31 cellular contexts compared by ENCODE assay signal in the genomic region with DNA sequence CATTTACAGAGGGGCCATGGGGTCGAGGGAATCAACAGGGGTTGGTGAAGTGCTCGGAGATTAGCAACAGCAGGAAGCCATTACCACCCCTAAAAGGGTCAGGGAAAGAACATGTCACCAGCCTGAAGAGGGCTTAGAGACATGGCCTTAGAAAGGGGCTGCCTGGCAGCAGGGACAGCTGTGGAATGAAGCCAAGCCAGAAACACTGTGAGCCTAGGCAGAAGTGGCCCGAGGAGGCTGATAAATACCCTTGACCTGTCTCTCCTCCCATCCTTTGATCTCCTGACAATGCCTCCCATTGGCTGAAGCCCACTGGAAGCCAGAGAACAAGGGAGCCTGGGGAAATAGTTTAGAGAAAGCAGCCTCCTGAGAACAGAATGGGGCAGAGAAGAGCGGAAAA. TPM values are rescaled to one million over a fixed set of nuclear protein-coding genes. Genes with fewer than 3 reads are reported as not detected.
DNase-seq lines count a peak whose midpoint lies in the region; ATAC-seq and TF ChIP-seq lines count a peak whose summit lies in the region.
"Had no signal": no experiment of that assay in that cellular context is flagged by ENCODE, and none has a peak within 500 bp of the region (broad histone marks: within the 10 kb centered on the region; RNA-seq: fewer than 3 reads in every experiment).

No MANE protein-coding gene starts in this region.

- intact Hi-C loops in Right ventricle myocardium superior (cut with DNase I) (no loop called here), left ventricle myocardium inferior (cut with micrococcal nuclease) (no loop called here), heart left ventricle (cut with DNase I) (loop anchor here in 1 of 10 donors (5.0 kb wide), 1 partner anchor 101 kb away; no protein-coding TSS in a partner anchor)

- DNase-seq in Right ventricle myocardium superior (no peak), left ventricle myocardium inferior (no peak), HEK293T (ENCODE audit: extremely low spot score) (no peak), heart left ventricle (no peak), NCI-H1417 treated with DMSO at 0.1 percent for 48 hours (lab: John Stamatoyannopoulos, UW) (no peak)
- no peak for DNase-seq in activated CD8-positive, alpha-beta memory T cell treated with anti-CD3 and anti-CD28 coated beads, Interleukin-2, amount 50 U/mL, for 48 hours
- DNase-seq: activated naive CD4-positive, alpha-beta T cell treated with Interleukin-2 at 50 U/mL for 16 hours; activated T-cell treated with anti-CD3 and anti-CD28 coated beads, Interleukin-2, amount 50 U/mL, for 72 hours; AML-193; amniotic stem cell; brain microvascular endothelial cell; COR-L47; DMS79 treated with DMSO at 0.1 percent for 48 hours; effector CD8-positive, alpha-beta T cell; HFFc6; immature natural killer cell; NCI-H146; NCI-H510A; NK-92 treated with Interleukin-12 subunit alpha and Interleukin-12 subunit beta, amount 100 ng/mL, for 24 hours; nucleus accumbens; SHP77 treated with DMSO at 0.1 percent for 48 hours; T-helper 9 cell; transverse colon; WERI-Rb-1 had no signal

- H3K9me3 ChIP-seq in left ventricle myocardium inferior (replicated peaks) (no peaks in the 10 kb centered on the region), heart left ventricle (no peaks in the 10 kb centered on the region)
- H3K9me3 ChIP-seq: A549, prostate gland, transverse colon had no signal

- H3K27ac ChIP-seq in left ventricle myocardium inferior (replicated peaks): no peak overlapping the region
- H3K27ac ChIP-seq in heart left ventricle: no peak overlapping the region
- H3K27ac ChIP-seq: A549, brain microvascular endothelial cell, prostate gland, transverse colon, WERI-Rb-1 had no signal

- H3K27me3 Mint-ChIP-seq in stimulated activated memory B cell treated with anti-CD40 and anti-IgM and Interleukin-4, amounts not matched to agents 10 μg/mL and 1 μg/mL and 100 μg/mL, for 72 hours: no peaks in the 10 kb centered on the region
- H3K27me3 Mint-ChIP-seq: activated CD4-positive, alpha-beta T cell treated with anti-CD3 and anti-CD28 coated beads, Interleukin-2, amount 10 ng/mL, durations not matched to agents 24 days and 14 days had no signal

- no peak overlapping the region for H3K4me3 Mint-ChIP-seq in stimulated activated memory B cell treated with anti-CD40 and anti-IgM and Interleukin-4, amounts not matched to agents 10 μg/mL and 1 μg/mL and 100 μg/mL, for 72 hours
- H3K4me3 Mint-ChIP-seq: activated CD4-positive, alpha-beta T cell treated with anti-CD3 and anti-CD28 coated beads, Interleukin-2, amount 10 ng/mL, durations not matched to agents 24 days and 14 days; HFFc6 had no signal

- TF ChIP-seq CTCF in left ventricle myocardium inferior (IDR thresholded peaks at IDR 0.05; ENCODE audit: borderline replicate concordance): no peak
- TF ChIP-seq CTCF in heart left ventricle (IDR thresholded peaks at IDR 0.05): no peak

- H3K4me3 ChIP-seq in left ventricle myocardium inferior (no peak overlapping the region), heart left ventricle (no peak overlapping the region)
- H3K4me3 ChIP-seq: A549, prostate gland, transverse colon had no signal

- H3K9me3 Mint-ChIP-seq in stimulated activated memory B cell treated with anti-CD40 and anti-IgM and Interleukin-4, amounts not matched to agents 10 μg/mL and 1 μg/mL and 100 μg/mL, for 72 hours: no peaks in the 10 kb centered on the region
- H3K9me3 Mint-ChIP-seq: HFFc6, immature natural killer cell had no signal

- H3K4me1 ChIP-seq in left ventricle myocardium inferior (peaks cover 59% of the 10 kb centered on the region), heart left ventricle (peaks cover 0 to 41% (median 12%) of the 10 kb centered on the region in 12 donors)
- H3K4me1 ChIP-seq: A549, transverse colon had no signal

- H3K27ac Mint-ChIP-seq in stimulated activated memory B cell treated with anti-CD40 and anti-IgM and Interleukin-4, amounts not matched to agents 10 μg/mL and 1 μg/mL and 100 μg/mL, for 72 hours: peak overlapping the region; percentile 36
- H3K27ac Mint-ChIP-seq: activated CD4-positive, alpha-beta T cell treated with anti-CD3 and anti-CD28 coated beads, Interleukin-2, amount 10 ng/mL, durations not matched to agents 24 days and 14 days; activated T-cell treated with anti-CD3 and anti-CD28 coated beads, Interleukin-2, amount 50 U/mL, for 72 hours; HFFc6 had no signal

- POLR2A ChIA-PET in HEK293T (lab: Yijun Ruan, JAX): no interaction called here

- H3K36me3 ChIP-seq in left ventricle myocardium inferior (peaks cover 35% of the 10 kb centered on the region), heart left ventricle (peaks cover 0 to 24% (median 6%) of the 10 kb centered on the region in 9 donors)
- H3K36me3 ChIP-seq: brain microvascular endothelial cell, prostate gland, WERI-Rb-1 had no signal

- WGBS in heart left ventricle, 4 donors: 59 to 63% (median 61%) methylated on average over 4 of the region's 4 CpGs

- H3K27me3 ChIP-seq in left ventricle myocardium inferior (ENCODE audit: low read depth) (no peaks in the 10 kb centered on the region), heart left ventricle (no peaks in the 10 kb centered on the region)
- H3K27me3 ChIP-seq: brain microvascular endothelial cell, transverse colon had no signal

- TF ChIP-seq POLR2A in heart left ventricle (IDR thresholded peaks at IDR 0.05): no peak

- peaks cover 10% of the 10 kb centered on the region for H3K36me3 Mint-ChIP-seq in stimulated activated memory B cell treated with anti-CD40 and anti-IgM and Interleukin-4, amounts not matched to agents 10 μg/mL and 1 μg/mL and 100 μg/mL, for 72 hours

- ATAC-seq in Right ventricle myocardium superior (ENCODE audit: poor library complexity): peak; percentile 47
- peak in 3 of 4 donors; percentile 11 to 69 (median 53) for ATAC-seq in heart left ventricle
- ATAC-seq in stimulated activated memory B cell treated with anti-CD40 and anti-IgM and Interleukin-4, amounts not matched to agents 10 μg/mL and 1 μg/mL and 100 μg/mL, for 72 hours: no peak
- ATAC-seq in HG03442 (IDR thresholded peaks at IDR 0.05; ENCODE audit: unreplicated experiment): no peak
- ATAC-seq: A549, esophagus mucosa, left lobe of liver had no signal

- peaks cover 27% of the 10 kb centered on the region for H3K4me1 Mint-ChIP-seq in stimulated activated memory B cell treated with anti-CD40 and anti-IgM and Interleukin-4, amounts not matched to agents 10 μg/mL and 1 μg/mL and 100 μg/mL, for 72 hours

- CTCF ChIA-PET in HEK293T (lab: Yijun Ruan, JAX): no interaction called here

TF ChIP-seq in HEK293T, 16 proteins besides CTCF, POLR2A, EP300 and RAD21:
- TF ChIP-seq FOXK2 (IDR thresholded peaks at IDR 0.05) (no peak), ELF4 (IDR thresholded peaks at IDR 0.05) (no peak)
- TF ChIP-seq, protein P1, sequence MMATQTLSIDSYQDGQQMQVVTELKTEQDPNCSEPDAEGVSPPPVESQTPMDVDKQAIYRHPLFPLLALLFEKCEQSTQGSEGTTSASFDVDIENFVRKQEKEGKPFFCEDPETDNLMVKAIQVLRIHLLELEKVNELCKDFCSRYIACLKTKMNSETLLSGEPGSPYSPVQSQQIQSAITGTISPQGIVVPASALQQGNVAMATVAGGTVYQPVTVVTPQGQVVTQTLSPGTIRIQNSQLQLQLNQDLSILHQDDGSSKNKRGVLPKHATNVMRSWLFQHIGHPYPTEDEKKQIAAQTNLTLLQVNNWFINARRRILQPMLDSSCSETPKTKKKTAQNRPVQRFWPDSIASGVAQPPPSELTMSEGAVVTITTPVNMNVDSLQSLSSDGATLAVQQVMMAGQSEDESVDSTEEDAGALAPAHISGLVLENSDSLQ (IDR thresholded peaks at IDR 0.05): 0 out of 2 replicates have a peak, but pooled peaks have one; percentile 1

RNA-seq across cellular contexts. Expression of a gene that starts 31.4 kb away (rescaled TPM):
- 273 TPM for total RNA-seq in Right ventricle myocardium superior
- 437 TPM for total RNA-seq in left ventricle myocardium inferior
- 100 to 1,000 TPM; 123 to 340 (median 173) TPM for total RNA-seq in heart left ventricle
- polyA plus RNA-seq in heart left ventricle: 100 to 1,000 TPM in 1 of 2 donors, 10 to 100 TPM in 1; 97.4 to 120 TPM

Comparison
In these comparisons a context has a peak if more than half of its experiments do, and no peak if none do; other contexts are left out.
1. ATAC-seq: peak in Right ventricle myocardium superior (single experiment) and heart left ventricle (3 of 4); none in stimulated activated memory B cell treated with anti-CD40 and anti-IgM and Interleukin-4, amounts not matched to agents 10 μg/mL and 1 μg/mL and 100 μg/mL, for 72 hours (single experiment) and HG03442 (single experiment).